Comparison of ENCODE assay signal across 1 cellular context in genomic region chr3:196302551-196302950, GRCh38.
TF ChIP-seq lines count a peak whose summit lies in the region.
"Not testable (repeated sequence)": the region's sequence is repeated elsewhere in the genome, so short reads cannot be mapped to it uniquely, and the experiment has no call there.

No MANE protein-coding gene starts in this region.

TF ChIP-seq in K562, 482 proteins besides CTCF, POLR2A, EP300 and RAD21:
- peak; percentile 73 for TF ChIP-seq MEF2D (tag; conservative IDR thresholded peaks at IDR 0.05; ENCODE audit: low read depth)
- 0 out of 2 replicates have a peak, but pooled peaks have one; percentile 14 for TF ChIP-seq CXXC5 (CRISPR knock-in tag; IDR thresholded peaks at IDR 0.05)
- TF ChIP-seq NR2C1 (IDR thresholded peaks at IDR 0.05); NR4A1 (CRISPR knock-in tag; IDR thresholded peaks at IDR 0.05): not testable (repeated sequence)
- peak; percentile 75 for TF ChIP-seq NR2C1 (tag; IDR thresholded peaks at IDR 0.05)
- peak; percentile 70 for TF ChIP-seq TEAD2 (tag; IDR thresholded peaks at IDR 0.05)
- TF ChIP-seq DDX20 (tag; IDR thresholded peaks at IDR 0.05; ENCODE audit: low read depth) = peak; percentile 56; the same call in 1 of the 2 replicates
- peak in 1 of 2 experiments; percentile 57; a peak in 1 of 4 replicates for TF ChIP-seq ZNF639 (CRISPR knock-in tag; conservative IDR thresholded peaks at IDR 0.05 in 1 of 2, IDR thresholded peaks at IDR 0.05 in 1 of 2)
- TF ChIP-seq ETV1 (tag; conservative IDR thresholded peaks at IDR 0.05; ENCODE audit: low read depth) = peak; percentile 6; the same call in 1 of the 2 replicates
- TF ChIP-seq NR4A1 (tag; IDR thresholded peaks at IDR 0.05) = peak; percentile 96
- peak; percentile 92 for TF ChIP-seq ZNF592 (IDR thresholded peaks at IDR 0.05)
- TF ChIP-seq, protein P1, sequence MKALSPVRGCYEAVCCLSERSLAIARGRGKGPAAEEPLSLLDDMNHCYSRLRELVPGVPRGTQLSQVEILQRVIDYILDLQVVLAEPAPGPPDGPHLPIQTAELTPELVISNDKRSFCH (CRISPR knock-in tag; IDR thresholded peaks at IDR 0.05) = not testable (repeated sequence)
- TF ChIP-seq, protein P1 (tag; IDR thresholded peaks at IDR 0.05) = peak; percentile 50; the same call in 1 of the 2 replicates
- TF ChIP-seq PTRF (tag; IDR thresholded peaks at IDR 0.05) = peak; percentile 72
- TF ChIP-seq SMAD3 (CRISPR knock-in tag; conservative IDR thresholded peaks at IDR 0.05) = 0 out of 2 replicates have a peak, but pooled peaks have one; percentile 38
- TF ChIP-seq, protein P2, sequence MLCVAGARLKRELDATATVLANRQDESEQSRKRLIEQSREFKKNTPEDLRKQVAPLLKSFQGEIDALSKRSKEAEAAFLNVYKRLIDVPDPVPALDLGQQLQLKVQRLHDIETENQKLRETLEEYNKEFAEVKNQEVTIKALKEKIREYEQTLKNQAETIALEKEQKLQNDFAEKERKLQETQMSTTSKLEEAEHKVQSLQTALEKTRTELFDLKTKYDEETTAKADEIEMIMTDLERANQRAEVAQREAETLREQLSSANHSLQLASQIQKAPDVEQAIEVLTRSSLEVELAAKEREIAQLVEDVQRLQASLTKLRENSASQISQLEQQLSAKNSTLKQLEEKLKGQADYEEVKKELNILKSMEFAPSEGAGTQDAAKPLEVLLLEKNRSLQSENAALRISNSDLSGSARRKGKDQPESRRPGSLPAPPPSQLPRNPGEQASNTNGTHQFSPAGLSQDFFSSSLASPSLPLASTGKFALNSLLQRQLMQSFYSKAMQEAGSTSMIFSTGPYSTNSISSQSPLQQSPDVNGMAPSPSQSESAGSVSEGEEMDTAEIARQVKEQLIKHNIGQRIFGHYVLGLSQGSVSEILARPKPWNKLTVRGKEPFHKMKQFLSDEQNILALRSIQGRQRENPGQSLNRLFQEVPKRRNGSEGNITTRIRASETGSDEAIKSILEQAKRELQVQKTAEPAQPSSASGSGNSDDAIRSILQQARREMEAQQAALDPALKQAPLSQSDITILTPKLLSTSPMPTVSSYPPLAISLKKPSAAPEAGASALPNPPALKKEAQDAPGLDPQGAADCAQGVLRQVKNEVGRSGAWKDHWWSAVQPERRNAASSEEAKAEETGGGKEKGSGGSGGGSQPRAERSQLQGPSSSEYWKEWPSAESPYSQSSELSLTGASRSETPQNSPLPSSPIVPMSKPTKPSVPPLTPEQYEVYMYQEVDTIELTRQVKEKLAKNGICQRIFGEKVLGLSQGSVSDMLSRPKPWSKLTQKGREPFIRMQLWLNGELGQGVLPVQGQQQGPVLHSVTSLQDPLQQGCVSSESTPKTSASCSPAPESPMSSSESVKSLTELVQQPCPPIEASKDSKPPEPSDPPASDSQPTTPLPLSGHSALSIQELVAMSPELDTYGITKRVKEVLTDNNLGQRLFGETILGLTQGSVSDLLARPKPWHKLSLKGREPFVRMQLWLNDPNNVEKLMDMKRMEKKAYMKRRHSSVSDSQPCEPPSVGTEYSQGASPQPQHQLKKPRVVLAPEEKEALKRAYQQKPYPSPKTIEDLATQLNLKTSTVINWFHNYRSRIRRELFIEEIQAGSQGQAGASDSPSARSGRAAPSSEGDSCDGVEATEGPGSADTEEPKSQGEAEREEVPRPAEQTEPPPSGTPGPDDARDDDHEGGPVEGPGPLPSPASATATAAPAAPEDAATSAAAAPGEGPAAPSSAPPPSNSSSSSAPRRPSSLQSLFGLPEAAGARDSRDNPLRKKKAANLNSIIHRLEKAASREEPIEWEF (CRISPR knock-in tag; IDR thresholded peaks at IDR 0.05) = peak; percentile 45; the same call in 1 of the 2 replicates
- TF ChIP-seq, protein P3, sequence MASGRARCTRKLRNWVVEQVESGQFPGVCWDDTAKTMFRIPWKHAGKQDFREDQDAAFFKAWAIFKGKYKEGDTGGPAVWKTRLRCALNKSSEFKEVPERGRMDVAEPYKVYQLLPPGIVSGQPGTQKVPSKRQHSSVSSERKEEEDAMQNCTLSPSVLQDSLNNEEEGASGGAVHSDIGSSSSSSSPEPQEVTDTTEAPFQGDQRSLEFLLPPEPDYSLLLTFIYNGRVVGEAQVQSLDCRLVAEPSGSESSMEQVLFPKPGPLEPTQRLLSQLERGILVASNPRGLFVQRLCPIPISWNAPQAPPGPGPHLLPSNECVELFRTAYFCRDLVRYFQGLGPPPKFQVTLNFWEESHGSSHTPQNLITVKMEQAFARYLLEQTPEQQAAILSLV (tag; IDR thresholded peaks at IDR 0.05) = 0 out of 2 replicates have a peak, but pooled peaks have one; percentile 56
- TF ChIP-seq, protein P4, sequence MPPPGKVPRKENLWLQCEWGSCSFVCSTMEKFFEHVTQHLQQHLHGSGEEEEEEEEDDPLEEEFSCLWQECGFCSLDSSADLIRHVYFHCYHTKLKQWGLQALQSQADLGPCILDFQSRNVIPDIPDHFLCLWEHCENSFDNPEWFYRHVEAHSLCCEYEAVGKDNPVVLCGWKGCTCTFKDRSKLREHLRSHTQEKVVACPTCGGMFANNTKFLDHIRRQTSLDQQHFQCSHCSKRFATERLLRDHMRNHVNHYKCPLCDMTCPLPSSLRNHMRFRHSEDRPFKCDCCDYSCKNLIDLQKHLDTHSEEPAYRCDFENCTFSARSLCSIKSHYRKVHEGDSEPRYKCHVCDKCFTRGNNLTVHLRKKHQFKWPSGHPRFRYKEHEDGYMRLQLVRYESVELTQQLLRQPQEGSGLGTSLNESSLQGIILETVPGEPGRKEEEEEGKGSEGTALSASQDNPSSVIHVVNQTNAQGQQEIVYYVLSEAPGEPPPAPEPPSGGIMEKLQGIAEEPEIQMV (tag; conservative IDR thresholded peaks at IDR 0.05; ENCODE audit: low read depth) = peak; percentile 61; the same call in 1 of the 2 replicates
- peak; percentile 45; the same call in 1 of the 2 replicates for TF ChIP-seq PTTG1 (tag; IDR thresholded peaks at IDR 0.05; ENCODE audit: low read depth)
- peak; percentile 72; the same call in 1 of the 2 replicates for TF ChIP-seq DMBX1 (CRISPR knock-in tag; IDR thresholded peaks at IDR 0.05; ENCODE audit: borderline replicate concordance)
- TF ChIP-seq, protein P5, sequence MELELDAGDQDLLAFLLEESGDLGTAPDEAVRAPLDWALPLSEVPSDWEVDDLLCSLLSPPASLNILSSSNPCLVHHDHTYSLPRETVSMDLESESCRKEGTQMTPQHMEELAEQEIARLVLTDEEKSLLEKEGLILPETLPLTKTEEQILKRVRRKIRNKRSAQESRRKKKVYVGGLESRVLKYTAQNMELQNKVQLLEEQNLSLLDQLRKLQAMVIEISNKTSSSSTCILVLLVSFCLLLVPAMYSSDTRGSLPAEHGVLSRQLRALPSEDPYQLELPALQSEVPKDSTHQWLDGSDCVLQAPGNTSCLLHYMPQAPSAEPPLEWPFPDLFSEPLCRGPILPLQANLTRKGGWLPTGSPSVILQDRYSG (tag; conservative IDR thresholded peaks at IDR 0.05; ENCODE audit: low read depth) = peak; percentile 93
